ENCODE assay signal across 13 cellular contexts in genomic region chr14:77307099-77307496, GRCh38. TPM values are rescaled to one million over a fixed set of nuclear protein-coding genes. Genes with fewer than 3 reads are reported as not detected.
A peak's percentile ranks its signal among the peaks of the same experiment; 100 is the strongest.
DNase-seq lines count a peak whose midpoint lies in the region; ATAC-seq and TF ChIP-seq lines count a peak whose summit lies in the region.
"Had no signal": no experiment of that assay in that cellular context is flagged by ENCODE, and none has a peak within 500 bp of the region (broad histone marks: within the 10 kb centered on the region; RNA-seq: fewer than 3 reads in every experiment).

No MANE protein-coding gene starts in this region.

- no peaks in the 10 kb centered on the region for H3K9me3 ChIP-seq in adipocyte (ENCODE audit: control insufficient read depth, low read length)

- TF ChIP-seq POLR2A in GM18505 (IDR thresholded peaks at IDR 0.05; ENCODE audit: borderline replicate concordance, extremely low read depth, insufficient read depth, insufficient read length), result no peak

- ATAC-seq in GM18505 (IDR thresholded peaks at IDR 0.05; ENCODE audit: unreplicated experiment) (no peak), GM21528 (IDR thresholded peaks at IDR 0.05; ENCODE audit: low FRiP score, unreplicated experiment) (no peak), GM19351 (IDR thresholded peaks at IDR 0.05; ENCODE audit: unreplicated experiment) (no peak), GM19035 (IDR thresholded peaks at IDR 0.05; ENCODE audit: unreplicated experiment) (no peak)

- peak overlapping the region; percentile 4 for H3K9ac ChIP-seq in adipocyte (ENCODE audit: low read length)

- peaks cover 30% of the 10 kb centered on the region for H3K4me1 ChIP-seq in adipocyte (ENCODE audit: control insufficient read depth, insufficient read depth, low read length)

- peak; percentile 46 for DNase-seq in GM03348 (ENCODE audit: low spot score)
- DNase-seq in adipocyte (ENCODE audit: low read depth), result no peak
- peak; percentile 71 to 74 for DNase-seq in hippocampal formation (lab: John Stamatoyannopoulos, UW)
- DNase-seq in renal cortical epithelial cell (ENCODE audit: low read depth), result peak; percentile 57
- DNase-seq: activated CD8-positive, alpha-beta memory T cell treated with anti-CD3 and anti-CD28 coated beads for 24 hours; NCI-H1417 treated with DMSO at 0.1 percent for 48 hours; SIG-M5 had no signal

- peaks cover 24% of the 10 kb centered on the region for H3K36me3 ChIP-seq in adipocyte (ENCODE audit: control insufficient read depth, insufficient read depth, low read length, severe bottlenecking)

- H3K4me3 ChIP-seq in adipocyte (ENCODE audit: low read length), result no peak overlapping the region
- H3K4me3 ChIP-seq: cardiac muscle cell had no signal

- H3K27me3 ChIP-seq in adipocyte (replicated peaks; ENCODE audit: control insufficient read depth, insufficient read depth, low read length), result no peaks in the 10 kb centered on the region
- H3K27me3 ChIP-seq: cardiac muscle cell had no signal

RNA-seq across cellular contexts. Expression of gene POMT2, which starts 13.6 kb away (rescaled TPM):
- total RNA-seq in renal cortical epithelial cell, result 12.2 and 26.4 TPM in 2 replicates

RNA-seq across cellular contexts. Expression of gene GSTZ1, which starts 13.7 kb away (rescaled TPM):
- 16.1 and 61.6 TPM in 2 replicates for total RNA-seq in renal cortical epithelial cell

RNA-seq across cellular contexts. Expression of gene NGB, which starts 36.1 kb away (rescaled TPM):
- 0.35 TPM in 1 of 2 replicates, not detected in the other for total RNA-seq in renal cortical epithelial cell
- total RNA-seq: progenitor cell of endocrine pancreas had no signal
